21 cellular contexts compared by ENCODE assay signal in genomic region chr12:42923564-42923963, GRCh38.
"Had no signal": no experiment of that assay in that cellular context is flagged by ENCODE, and none has a peak within 500 bp of the region (broad histone marks: within the 10 kb centered on the region; RNA-seq: fewer than 3 reads in every experiment).

No MANE protein-coding gene starts in this region.

- H3K9me3 ChIP-seq: colonic mucosa, lower lobe of right lung, right lobe of liver, tibial nerve had no signal

- H3K4me1 Mint-ChIP-seq: activated naive CD4-positive, alpha-beta T cell treated with anti-CD3 and anti-CD28 coated beads, Interleukin-2, amount 10 ng/mL, durations not matched to agents 7 days and 5 days; immature natural killer cell; stimulated activated naive B cell treated with anti-CD40 and anti-IgM and Interleukin-4, amounts not matched to agents 10 μg/mL and 1 μg/mL and 100 μg/mL, for 72 hours had no signal

- H3K4me3 Mint-ChIP-seq: activated naive CD4-positive, alpha-beta T cell treated with anti-CD3 and anti-CD28 coated beads, Interleukin-2, amount 10 ng/mL, durations not matched to agents 7 days and 5 days; immature natural killer cell; stimulated activated naive B cell treated with anti-CD40 and anti-IgM and Interleukin-4, amounts not matched to agents 10 μg/mL and 1 μg/mL and 100 μg/mL, for 72 hours had no signal

- H3K9me3 Mint-ChIP-seq: activated naive CD4-positive, alpha-beta T cell treated with anti-CD3 and anti-CD28 coated beads, Interleukin-2, amount 10 ng/mL, durations not matched to agents 7 days and 5 days had no signal

- H3K36me3 Mint-ChIP-seq: activated naive CD4-positive, alpha-beta T cell treated with anti-CD3 and anti-CD28 coated beads, Interleukin-2, amount 10 ng/mL, durations not matched to agents 7 days and 5 days; immature natural killer cell; stimulated activated naive B cell treated with anti-CD40 and anti-IgM and Interleukin-4, amounts not matched to agents 10 μg/mL and 1 μg/mL and 100 μg/mL, for 72 hours had no signal

- H3K36me3 ChIP-seq: colonic mucosa, lower lobe of right lung, right lobe of liver, tibial nerve had no signal

- DNase-seq: activated CD4-positive, alpha-beta T cell treated with anti-CD3 and anti-CD28 coated beads for 48 hours; activated CD4-positive, alpha-beta T cell treated with anti-CD3 and anti-CD28 coated beads, Interleukin-2, amount 50 U/mL, for 48 hours; activated CD8-positive, alpha-beta memory T cell treated with anti-CD3 and anti-CD28 coated beads for 24 hours; activated effector memory CD4-positive, alpha-beta T cell treated with Interleukin-2 at 50 U/mL for 16 hours; activated naive CD4-positive, alpha-beta T cell treated with anti-CD3 and anti-CD28 coated beads, Interleukin-2, amount 10 ng/mL, durations not matched to agents 7 days and 5 days; cerebellar nuclear complex; colonic mucosa; effector memory CD4-positive, alpha-beta T cell; erythroblast; head of caudate nucleus; hypothalamus; immature natural killer cell; kidney; lower lobe of right lung; mesenchymal stem cell; right lobe of liver; stimulated activated CD4-positive, alpha-beta T cell treated with anti-CD3 and anti-CD28 coated beads, Interleukin-1b, Interleukin-23, amount 100 ng/mL, for 48 hours; stimulated activated naive B cell treated with anti-CD40 and anti-IgM and Interleukin-4, amounts not matched to agents 10 μg/mL and 1 μg/mL and 100 μg/mL, for 72 hours had no signal

- H3K27ac Mint-ChIP-seq: activated naive CD4-positive, alpha-beta T cell treated with anti-CD3 and anti-CD28 coated beads, Interleukin-2, amount 10 ng/mL, durations not matched to agents 7 days and 5 days; immature natural killer cell; stimulated activated naive B cell treated with anti-CD40 and anti-IgM and Interleukin-4, amounts not matched to agents 10 μg/mL and 1 μg/mL and 100 μg/mL, for 72 hours had no signal

- H3K4me1 ChIP-seq: colonic mucosa, right lobe of liver had no signal

- ATAC-seq: lower lobe of right lung; right lobe of liver; stimulated activated naive B cell treated with anti-CD40 and anti-IgM and Interleukin-4, amounts not matched to agents 10 μg/mL and 1 μg/mL and 100 μg/mL, for 72 hours had no signal

- H3K27me3 ChIP-seq: colonic mucosa, right lobe of liver, tibial nerve had no signal

- H3K27me3 Mint-ChIP-seq: activated naive CD4-positive, alpha-beta T cell treated with anti-CD3 and anti-CD28 coated beads, Interleukin-2, amount 10 ng/mL, durations not matched to agents 7 days and 5 days; stimulated activated naive B cell treated with anti-CD40 and anti-IgM and Interleukin-4, amounts not matched to agents 10 μg/mL and 1 μg/mL and 100 μg/mL, for 72 hours had no signal

- H3K4me3 ChIP-seq: colonic mucosa, lower lobe of right lung, right lobe of liver, skin epidermis, tibial nerve had no signal

- H3K27ac ChIP-seq: colonic mucosa, lower lobe of right lung, parathyroid adenoma, right lobe of liver had no signal
